17 cellular contexts compared by ENCODE assay signal in genomic region chr17:80622170-80622466, GRCh38.
DNase-seq lines count a peak whose midpoint lies in the region; ATAC-seq and TF ChIP-seq lines count a peak whose summit lies in the region.
"Had no signal": no experiment of that assay in that cellular context is flagged by ENCODE, and none has a peak within 500 bp of the region (broad histone marks: within the 10 kb centered on the region; RNA-seq: fewer than 3 reads in every experiment).

No MANE protein-coding gene starts in this region.

- peak overlapping the region in 2 of 3 donors; percentile 5 to 16 for H3K9ac ChIP-seq in skeletal muscle tissue (ENCODE audit: low read depth in 1 of 3, low read length in 3 of 3)

- H3K9me3 Mint-ChIP-seq in activated naive CD4-positive, alpha-beta T cell treated with anti-CD3 and anti-CD28 coated beads, Interleukin-2, amount 10 ng/mL, durations not matched to agents 7 days and 5 days, result no peaks in the 10 kb centered on the region
- H3K9me3 Mint-ChIP-seq in activated naive CD8-positive, alpha-beta T cell treated with anti-CD3 and anti-CD28 coated beads, Interleukin-2, amount 50 U/mL, for 24 hours, result no peaks in the 10 kb centered on the region
- H3K9me3 Mint-ChIP-seq: CD8-positive, alpha-beta T cell had no signal

- ATAC-seq in activated naive CD8-positive, alpha-beta T cell treated with anti-CD3 and anti-CD28 coated beads, Interleukin-2, amount 50 U/mL, for 24 hours, result no peak
- ATAC-seq: CD8-positive, alpha-beta T cell had no signal

- H3K27me3 ChIP-seq in skeletal muscle tissue (ENCODE audit: control insufficient read depth in 3 of 3, insufficient read depth in 3 of 3, low read length in 3 of 3), result no peaks in the 10 kb centered on the region

- H3K4me3 Mint-ChIP-seq in activated naive CD4-positive, alpha-beta T cell treated with anti-CD3 and anti-CD28 coated beads, Interleukin-2, amount 10 ng/mL, durations not matched to agents 7 days and 5 days, result no peak overlapping the region
- H3K4me3 Mint-ChIP-seq in activated naive CD8-positive, alpha-beta T cell treated with anti-CD3 and anti-CD28 coated beads, Interleukin-2, amount 50 U/mL, for 24 hours, result peak overlapping the region; percentile 3
- H3K4me3 Mint-ChIP-seq: CD8-positive, alpha-beta T cell had no signal

- CTCF ChIA-PET in activated naive CD4-positive, alpha-beta T cell treated with anti-CD3 and anti-CD28 coated beads, Interleukin-2, amount 10 ng/mL, durations not matched to agents 7 days and 5 days (lab: Charles Lee), result no interaction called here

- no peaks in the 10 kb centered on the region for H3K9me3 ChIP-seq in skeletal muscle tissue (ENCODE audit: control insufficient read depth in 3 of 3, low read length in 3 of 3)

- H3K36me3 Mint-ChIP-seq in activated naive CD4-positive, alpha-beta T cell treated with anti-CD3 and anti-CD28 coated beads, Interleukin-2, amount 10 ng/mL, durations not matched to agents 7 days and 5 days, result peaks cover 26% of the 10 kb centered on the region
- peaks cover 17% of the 10 kb centered on the region for H3K36me3 Mint-ChIP-seq in activated naive CD8-positive, alpha-beta T cell treated with anti-CD3 and anti-CD28 coated beads, Interleukin-2, amount 50 U/mL, for 24 hours (ENCODE audit: low read depth)

- no peak overlapping the region for H3K27ac ChIP-seq in skeletal muscle tissue (ENCODE audit: low read depth, low read length)
- H3K27ac ChIP-seq: VCaP had no signal

- peaks cover 45% of the 10 kb centered on the region for H3K4me1 Mint-ChIP-seq in activated naive CD4-positive, alpha-beta T cell treated with anti-CD3 and anti-CD28 coated beads, Interleukin-2, amount 10 ng/mL, durations not matched to agents 7 days and 5 days
- H3K4me1 Mint-ChIP-seq in activated naive CD8-positive, alpha-beta T cell treated with anti-CD3 and anti-CD28 coated beads, Interleukin-2, amount 50 U/mL, for 24 hours, result peaks cover 39% of the 10 kb centered on the region

- H3K27me3 Mint-ChIP-seq in activated naive CD4-positive, alpha-beta T cell treated with anti-CD3 and anti-CD28 coated beads, Interleukin-2, amount 10 ng/mL, durations not matched to agents 7 days and 5 days, result no peaks in the 10 kb centered on the region
- H3K27me3 Mint-ChIP-seq in activated naive CD8-positive, alpha-beta T cell treated with anti-CD3 and anti-CD28 coated beads, Interleukin-2, amount 50 U/mL, for 24 hours, result no peaks in the 10 kb centered on the region

- H3K4me3 ChIP-seq in skeletal muscle tissue (ENCODE audit: low read length in 3 of 3), result no peak overlapping the region

- peaks cover 15 to 40% (median 27%) of the 10 kb centered on the region in 3 donors for H3K4me1 ChIP-seq in skeletal muscle tissue (ENCODE audit: control insufficient read depth in 3 of 3, insufficient read depth in 3 of 3, low read length in 3 of 3)

- peak overlapping the region; percentile 40 for H3K27ac Mint-ChIP-seq in activated naive CD4-positive, alpha-beta T cell treated with anti-CD3 and anti-CD28 coated beads, Interleukin-2, amount 10 ng/mL, durations not matched to agents 7 days and 5 days
- no peak overlapping the region for H3K27ac Mint-ChIP-seq in activated naive CD8-positive, alpha-beta T cell treated with anti-CD3 and anti-CD28 coated beads, Interleukin-2, amount 50 U/mL, for 24 hours

- no peak for TF ChIP-seq CTCF in GM20000 (IDR thresholded peaks at IDR 0.05; ENCODE audit: extremely low read depth, missing control alignments)

- H3K36me3 ChIP-seq in skeletal muscle tissue (ENCODE audit: control insufficient read depth in 3 of 3, insufficient read depth in 3 of 3, low read length in 3 of 3), result peaks cover 0 to 6% (median 5%) of the 10 kb centered on the region in 3 donors

- DNase-seq in activated naive CD4-positive, alpha-beta T cell treated with anti-CD3 and anti-CD28 coated beads, Interleukin-2, amount 10 ng/mL, durations not matched to agents 7 days and 5 days, result peak; percentile 48
- no peak for DNase-seq in activated naive CD4-positive, alpha-beta T cell (lab: John Stamatoyannopoulos, UW)
- DNase-seq in LHCN-M2 (ENCODE audit: low read depth) (peak; percentile 36), GM20000 (ENCODE audit: low spot score) (no peak), DMS114 treated with DMSO at 0.1 percent for 48 hours (lab: John Stamatoyannopoulos, UW; ENCODE audit: unreplicated experiment) (no peak)
- DNase-seq in activated naive CD8-positive, alpha-beta T cell treated with anti-CD3 and anti-CD28 coated beads, Interleukin-2, amount 50 U/mL, for 24 hours, result no peak
- no peak for DNase-seq in stimulated activated CD4-positive, alpha-beta T cell treated with anti-CD3 and anti-CD28 coated beads, Interleukin-12 subunit alpha, Interleukin-12 subunit beta, amount 100 ng/mL, for 4 hours
- DNase-seq: activated CD8-positive, alpha-beta memory T cell treated with anti-CD3 and anti-CD28 coated beads for 24 hours; amniotic stem cell; cortex of kidney; kidney glomerular epithelial cell; NCI-H2029; small intestine; stimulated activated naive CD4-positive, alpha-beta T cell had no signal

Comparison
In these comparisons a context has a peak if more than half of its experiments do, and no peak if none do; other contexts are left out.
1. DNase-seq: peak in activated naive CD4-positive, alpha-beta T cell treated with anti-CD3 and anti-CD28 coated beads, Interleukin-2, amount 10 ng/mL, durations not matched to agents 7 days and 5 days (single experiment) and LHCN-M2 (single experiment); none in activated naive CD4-positive, alpha-beta T cell (0 of 4), activated naive CD8-positive, alpha-beta T cell treated with anti-CD3 and anti-CD28 coated beads, Interleukin-2, amount 50 U/mL, for 24 hours (single experiment), GM20000 (single experiment), DMS114 treated with DMSO at 0.1 percent for 48 hours (single experiment) and stimulated activated CD4-positive, alpha-beta T cell treated with anti-CD3 and anti-CD28 coated beads, Interleukin-12 subunit alpha, Interleukin-12 subunit beta, amount 100 ng/mL, for 4 hours (single experiment).